Comparison of ENCODE assay signal across 19 cellular contexts in genomic region chr5:96940586-96940985, GRCh38. TPM values are rescaled to one million over a fixed set of nuclear protein-coding genes. Genes with fewer than 3 reads are reported as not detected.
A peak's percentile ranks its signal among the peaks of the same experiment; 100 is the strongest.
DNase-seq lines count a peak whose midpoint lies in the region; ATAC-seq and TF ChIP-seq lines count a peak whose summit lies in the region.
"Had no signal": no experiment of that assay in that cellular context is flagged by ENCODE, and none has a peak within 500 bp of the region (broad histone marks: within the 10 kb centered on the region; RNA-seq: fewer than 3 reads in every experiment).

No MANE protein-coding gene starts in this region.

- peak overlapping the region in 7 of 8 donors; percentile 30 to 83 (median 77) for H3K27ac Mint-ChIP-seq in CD8-positive, alpha-beta memory T cell
- peak overlapping the region; percentile 80 for H3K27ac Mint-ChIP-seq in activated T-helper 17 cell treated with anti-CD3 and anti-CD28 coated beads, Interleukin-2, amount 50 U/mL, for 72 hours

- H3K27me3 Mint-ChIP-seq in CD8-positive, alpha-beta memory T cell: no peaks in the 10 kb centered on the region
- no peaks in the 10 kb centered on the region for H3K27me3 Mint-ChIP-seq in activated T-helper 17 cell treated with anti-CD3 and anti-CD28 coated beads, Interleukin-2, amount 50 U/mL, for 72 hours
- H3K27me3 Mint-ChIP-seq: activated CD4-positive, alpha-beta T cell treated with anti-CD3 and anti-CD28 coated beads, Interleukin-2, amount 10 ng/mL, durations not matched to agents 24 days and 14 days had no signal

- H3K36me3 Mint-ChIP-seq in CD8-positive, alpha-beta memory T cell: peaks cover 5 to 32% (median 8%) of the 10 kb centered on the region in 3 donors
- H3K36me3 Mint-ChIP-seq in activated T-helper 17 cell treated with anti-CD3 and anti-CD28 coated beads, Interleukin-2, amount 50 U/mL, for 72 hours (ENCODE audit: low read depth): peaks cover 47% of the 10 kb centered on the region

- H3K4me3 Mint-ChIP-seq in CD8-positive, alpha-beta memory T cell: peak overlapping the region; percentile 23 to 82 (median 58)
- H3K4me3 Mint-ChIP-seq in activated T-helper 17 cell treated with anti-CD3 and anti-CD28 coated beads, Interleukin-2, amount 50 U/mL, for 72 hours: peak overlapping the region; percentile 59
- H3K4me3 Mint-ChIP-seq: activated CD4-positive, alpha-beta T cell treated with anti-CD3 and anti-CD28 coated beads, Interleukin-2, amount 10 ng/mL, durations not matched to agents 24 days and 14 days had no signal

- POLR2A ChIA-PET in CD8-positive, alpha-beta memory T cell (lab: Charles Lee): no interaction called here

- no peak overlapping the region for H3K27ac ChIP-seq in CD8-positive, alpha-beta memory T cell (ENCODE audit: low read depth, low read length)
- no peak overlapping the region for H3K27ac ChIP-seq in left lung
- H3K27ac ChIP-seq: gastroesophageal sphincter, SJSA1, transverse colon had no signal

- no peak for ATAC-seq in activated T-helper 17 cell treated with anti-CD3 and anti-CD28 coated beads, Interleukin-2, amount 50 U/mL, for 72 hours (replicated peaks)
- ATAC-seq in HG03135 (IDR thresholded peaks at IDR 0.05; ENCODE audit: unreplicated experiment): no peak
- no peak for ATAC-seq in HG03439 (IDR thresholded peaks at IDR 0.05; ENCODE audit: unreplicated experiment)
- no peak for ATAC-seq in left lung
- ATAC-seq: gastroesophageal sphincter, left ventricle myocardium superior had no signal

- no peak for TF ChIP-seq CTCF in left lung (IDR thresholded peaks at IDR 0.05)

- H3K27me3 ChIP-seq in CD8-positive, alpha-beta memory T cell (ENCODE audit: insufficient read depth, low read length, poor library complexity, severe bottlenecking): no peaks in the 10 kb centered on the region
- no peaks in the 10 kb centered on the region for H3K27me3 ChIP-seq in left lung
- H3K27me3 ChIP-seq: gastroesophageal sphincter, SJSA1, transverse colon had no signal

- CTCF ChIA-PET in CD8-positive, alpha-beta memory T cell (lab: Charles Lee): interaction anchor here (1.3 kb wide), 1 partner anchor 71 kb away, joined by 4 read pairs; no protein-coding TSS in a partner anchor

- peaks cover 65% of the 10 kb centered on the region for H3K4me1 ChIP-seq in CD8-positive, alpha-beta memory T cell (ENCODE audit: insufficient read depth, low read length)
- peaks cover 0 to 38% of the 10 kb centered on the region in 2 donors for H3K4me1 ChIP-seq in left lung

- H3K4me1 Mint-ChIP-seq in CD8-positive, alpha-beta memory T cell: peaks cover 68 to 83% (median 81%) of the 10 kb centered on the region in 3 donors
- peaks cover 54% of the 10 kb centered on the region for H3K4me1 Mint-ChIP-seq in activated T-helper 17 cell treated with anti-CD3 and anti-CD28 coated beads, Interleukin-2, amount 50 U/mL, for 72 hours

- no peaks in the 10 kb centered on the region for H3K9me3 Mint-ChIP-seq in CD8-positive, alpha-beta memory T cell
- H3K9me3 Mint-ChIP-seq in activated T-helper 17 cell treated with anti-CD3 and anti-CD28 coated beads, Interleukin-2, amount 50 U/mL, for 72 hours: no peaks in the 10 kb centered on the region
- H3K9me3 Mint-ChIP-seq: activated CD4-positive, alpha-beta T cell treated with anti-CD3 and anti-CD28 coated beads, Interleukin-2, amount 10 ng/mL, durations not matched to agents 24 days and 14 days had no signal

- H3K36me3 ChIP-seq in CD8-positive, alpha-beta memory T cell (ENCODE audit: insufficient read depth, low read length): no peaks in the 10 kb centered on the region
- H3K36me3 ChIP-seq in left lung: no peaks in the 10 kb centered on the region
- H3K36me3 ChIP-seq: gastroesophageal sphincter, SJSA1, transverse colon had no signal

- no peaks in the 10 kb centered on the region for H3K9me3 ChIP-seq in CD8-positive, alpha-beta memory T cell (ENCODE audit: low read length)
- H3K9me3 ChIP-seq in left lung: no peaks in the 10 kb centered on the region
- H3K9me3 ChIP-seq: gastroesophageal sphincter, SJSA1, transverse colon had no signal

- intact Hi-C loops in left lung (cut with DNase I): no loop called here

- no peak for DNase-seq in CD8-positive, alpha-beta memory T cell
- DNase-seq in HT1080 (ENCODE audit: low read depth) (peak; percentile 18), myocyte (ENCODE audit: low read depth) (peak; percentile 7), HUDEP-2 (lab: John Stamatoyannopoulos, UW; ENCODE audit: unreplicated experiment in 76 of 76) (no peak), left lung (no peak)
- DNase-seq: AML-193, amygdala, DMS 273 treated with DMSO at 0.1 percent for 48 hours, Kasumi-1, left ventricle myocardium superior, NCI-H345, transverse colon had no signal

- no peak overlapping the region for H3K4me3 ChIP-seq in CD8-positive, alpha-beta memory T cell (ENCODE audit: low read length)
- H3K4me3 ChIP-seq in left lung: no peak overlapping the region
- H3K4me3 ChIP-seq: gastroesophageal sphincter, SJSA1, smooth muscle cell, transverse colon had no signal

RNA-seq across cellular contexts. Expression of gene LNPEP, which starts 4.7 kb away (rescaled TPM):
- total RNA-seq in CD8-positive, alpha-beta memory T cell: 10 to 100 TPM; 37.6 to 40.5 TPM
- polyA plus RNA-seq in CD8-positive, alpha-beta memory T cell: 40.1 TPM
- total RNA-seq in HT1080 (2014; rRNA removed; shearing (Covaris generic)): 16.2 and 16.4 TPM in 2 replicates
- polyA plus RNA-seq in HT1080 (2015; cell fraction: cytosol; rRNA removed): 10.1 and 14.7 TPM in 2 replicates
- 44.7 and 47.2 TPM in 2 replicates for polyA plus RNA-seq in HT1080 (2015; cell fraction: nucleus; rRNA removed)
- 10 to 100 TPM; 45.0 to 52.7 TPM for total RNA-seq in activated T-helper 17 cell treated with anti-CD3 and anti-CD28 coated beads, Interleukin-2, amount 50 U/mL, for 72 hours
- total RNA-seq in myocyte (40.5 and 41.4 TPM in 2 replicates), left lung (10 to 100 TPM; 37.3 to 40.6 TPM)
- 6.2 TPM for polyA plus RNA-seq in myocyte (2012)

Comparison
In these comparisons a context has a peak if more than half of its experiments do, and no peak if none do; other contexts are left out.
1. DNase-seq: peak in HT1080 (single experiment) and myocyte (single experiment); none in CD8-positive, alpha-beta memory T cell (0 of 5), HUDEP-2 (0 of 76) and left lung (0 of 2).